10 cellular contexts compared by ENCODE assay signal in genomic region chr3:58047806-58048205, GRCh38. TPM values are rescaled to one million over a fixed set of nuclear protein-coding genes. Genes with fewer than 3 reads are reported as not detected.
DNase-seq lines count a peak whose midpoint lies in the region; TF ChIP-seq lines count a peak whose summit lies in the region.
"Had no signal": no experiment of that assay in that cellular context is flagged by ENCODE, and none has a peak within 500 bp of the region (broad histone marks: within the 10 kb centered on the region; RNA-seq: fewer than 3 reads in every experiment).

No MANE protein-coding gene starts in this region.

- H3K27me3 ChIP-seq in SJSA1 (replicated peaks) (no peaks in the 10 kb centered on the region), colonic mucosa (no peaks in the 10 kb centered on the region)
- H3K27me3 ChIP-seq: dorsolateral prefrontal cortex had no signal

- H3K4me1 ChIP-seq in SJSA1 (replicated peaks) (peaks cover 89% of the 10 kb centered on the region), colonic mucosa (peaks cover 6% of the 10 kb centered on the region)

- no peak overlapping the region for H3K4me3 ChIP-seq in SJSA1
- H3K4me3 ChIP-seq in fibroblast of pulmonary artery (replicated peaks; ENCODE audit: low read depth, low read length), result no peak overlapping the region
- H3K4me3 ChIP-seq in colonic mucosa, result no peak overlapping the region
- H3K4me3 ChIP-seq: dorsolateral prefrontal cortex had no signal

- H3K27ac ChIP-seq in SJSA1 (peak overlapping the region; percentile 94), colonic mucosa (no peak overlapping the region)

- H3K9me3 ChIP-seq in SJSA1 (replicated peaks) (no peaks in the 10 kb centered on the region), colonic mucosa (no peaks in the 10 kb centered on the region)

- no peak for TF ChIP-seq CTCF in fibroblast of pulmonary artery (IDR thresholded peaks at IDR 0.05; ENCODE audit: low read length, missing control alignments)
- no peak for TF ChIP-seq CTCF in colonic mucosa (IDR thresholded peaks at IDR 0.05)

- DNase-seq in Daoy (ENCODE audit: low read depth) (peak; percentile 66), SJSA1 (ENCODE audit: low read depth in 1 of 2, low spot score in 2 of 2) (peak; percentile 84 to 93), fibroblast of pulmonary artery (ENCODE audit: low read depth) (peak; percentile 78), renal cortical epithelial cell (ENCODE audit: low read depth) (peak; percentile 73), colonic mucosa (no peak), DMS114 treated with DMSO at 0.1 percent for 48 hours (lab: John Stamatoyannopoulos, UW; ENCODE audit: unreplicated experiment) (no peak), NCI-H2029 treated with DMSO at 0.1 percent for 48 hours (lab: John Stamatoyannopoulos, UW) (no peak), DMS 273 (lab: John Stamatoyannopoulos, UW; ENCODE audit: unreplicated experiment) (no peak)
- DNase-seq: dorsolateral prefrontal cortex, NCI-H187 had no signal

- H3K36me3 ChIP-seq in SJSA1, result peaks cover 6% of the 10 kb centered on the region
- no peaks in the 10 kb centered on the region for H3K36me3 ChIP-seq in colonic mucosa

- intact Hi-C loops in colonic mucosa (cut with DNase I), result no loop called here

- no peak overlapping the region for H3K9ac ChIP-seq in colonic mucosa (ENCODE audit: low read depth in 2 of 2, low read length in 2 of 2)

RNA-seq across cellular contexts. Expression of gene FLNB, which starts 39.6 kb away (rescaled TPM):
- 87.9 and 97.5 TPM in 2 replicates for total RNA-seq in Daoy (2014; rRNA removed; shearing (Covaris generic))
- total RNA-seq in SJSA1 (2014; rRNA removed; shearing (Covaris generic)), result 130 and 207 TPM in 2 replicates
- total RNA-seq in renal cortical epithelial cell (342 and 459 TPM in 2 replicates), colonic mucosa (100 to 1,000 TPM; 246 to 362 TPM)

Comparison
In these comparisons a context has a peak if more than half of its experiments do, and no peak if none do; other contexts are left out.
1. DNase-seq: peak in Daoy (single experiment), SJSA1 (2 of 2), fibroblast of pulmonary artery (single experiment) and renal cortical epithelial cell (single experiment); none in colonic mucosa (single experiment), DMS114 treated with DMSO at 0.1 percent for 48 hours (single experiment), NCI-H2029 treated with DMSO at 0.1 percent for 48 hours (single experiment) and DMS 273 (single experiment).